ENCODE assay signal across 17 cellular contexts in genomic region chr19:6679139-6679538, GRCh38. TPM values are rescaled to one million over a fixed set of nuclear protein-coding genes. Genes with fewer than 3 reads are reported as not detected.
DNase-seq lines count a peak whose midpoint lies in the region; ATAC-seq and TF ChIP-seq lines count a peak whose summit lies in the region.
"Had no signal": no experiment of that assay in that cellular context is flagged by ENCODE, and none has a peak within 500 bp of the region (broad histone marks: within the 10 kb centered on the region; RNA-seq: fewer than 3 reads in every experiment).

No MANE protein-coding gene starts in this region.

- H3K9me3 Mint-ChIP-seq in activated T-cell treated with anti-CD3 and anti-CD28 coated beads, Interleukin-2, amount 50 U/mL, for 24 hours = peaks cover 29% of the 10 kb centered on the region
- peaks cover 9% of the 10 kb centered on the region for H3K9me3 Mint-ChIP-seq in activated T-cell treated with anti-CD3 and anti-CD28 coated beads, Interleukin-2, amount 50 U/mL, for 4 hours
- H3K9me3 Mint-ChIP-seq in activated naive CD8-positive, alpha-beta T cell treated with anti-CD3 and anti-CD28 coated beads, Interleukin-2, amount 10 ng/mL, durations not matched to agents 7 days and 5 days = peaks cover 5% of the 10 kb centered on the region

- no peaks in the 10 kb centered on the region for H3K9me2 ChIP-seq in PC-9 (ENCODE audit: insufficient read depth)

- H4K20me1 ChIP-seq in PC-9 (ENCODE audit: insufficient read depth) = no peaks in the 10 kb centered on the region

- peaks cover 4% of the 10 kb centered on the region for H3K36me3 Mint-ChIP-seq in activated T-cell treated with anti-CD3 and anti-CD28 coated beads, Interleukin-2, amount 50 U/mL, for 24 hours (ENCODE audit: low read depth)
- H3K36me3 Mint-ChIP-seq in activated T-cell treated with anti-CD3 and anti-CD28 coated beads, Interleukin-2, amount 50 U/mL, for 4 hours (ENCODE audit: insufficient read depth) = no peaks in the 10 kb centered on the region
- peaks cover 3% of the 10 kb centered on the region for H3K36me3 Mint-ChIP-seq in activated naive CD8-positive, alpha-beta T cell treated with anti-CD3 and anti-CD28 coated beads, Interleukin-2, amount 10 ng/mL, durations not matched to agents 7 days and 5 days
- H3K36me3 Mint-ChIP-seq: CD4-positive, alpha-beta memory T cell had no signal

- no TSS peak for BruUV-seq in PC-9 (replicated peaks; lab: Mats Ljungman, UMichigan)

- H3K9me3 ChIP-seq in PC-9 (ENCODE audit: insufficient read depth, low read depth) (no peaks in the 10 kb centered on the region), right lobe of liver (no peaks in the 10 kb centered on the region)
- H3K9me3 ChIP-seq: A549 had no signal

- intact Hi-C loops in PC-9 (cut with micrococcal nuclease; ENCODE audit: unreplicated experiment) (no loop called here), right lobe of liver (cut with DNase I) (no loop called here)

- H3K4me3 Mint-ChIP-seq in activated T-cell treated with anti-CD3 and anti-CD28 coated beads, Interleukin-2, amount 50 U/mL, for 24 hours = no peak overlapping the region
- H3K4me3 Mint-ChIP-seq in activated T-cell treated with anti-CD3 and anti-CD28 coated beads, Interleukin-2, amount 50 U/mL, for 4 hours = no peak overlapping the region
- no peak overlapping the region for H3K4me3 Mint-ChIP-seq in activated naive CD8-positive, alpha-beta T cell treated with anti-CD3 and anti-CD28 coated beads, Interleukin-2, amount 10 ng/mL, durations not matched to agents 7 days and 5 days

- CTCF ChIA-PET in PC-9 (lab: Charles Lee) = no interaction called here

- no peaks in the 10 kb centered on the region for H3K79me2 ChIP-seq in PC-9 (ENCODE audit: low read depth)

- H3F3A ChIP-seq in PC-9 (ENCODE audit: insufficient read depth, low read depth) = peaks cover 36% of the 10 kb centered on the region

- POLR2A ChIA-PET in PC-9 (lab: Charles Lee; ENCODE audit: unreplicated experiment) = no interaction called here
- POLR2A ChIA-PET in activated naive CD8-positive, alpha-beta T cell treated with anti-CD3 and anti-CD28 coated beads, Interleukin-2, amount 10 ng/mL, durations not matched to agents 7 days and 5 days (lab: Charles Lee) = no interaction called here

- peak overlapping the region; percentile 90 for H3K27ac Mint-ChIP-seq in activated T-cell treated with anti-CD3 and anti-CD28 coated beads, Interleukin-2, amount 50 U/mL, for 24 hours
- peak overlapping the region; percentile 8 for H3K27ac Mint-ChIP-seq in activated naive CD8-positive, alpha-beta T cell treated with anti-CD3 and anti-CD28 coated beads, Interleukin-2, amount 10 ng/mL, durations not matched to agents 7 days and 5 days

- H3K36me3 ChIP-seq in PC-9 (ENCODE audit: low read depth) (no peaks in the 10 kb centered on the region), right lobe of liver (peaks cover 8 to 99% (median 71%) of the 10 kb centered on the region in 4 donors)

- DNase-seq in activated T-cell treated with anti-CD3 and anti-CD28 coated beads, Interleukin-2, amount 50 U/mL, for 24 hours = no peak
- no peak for DNase-seq in activated T-cell treated with anti-CD3 and anti-CD28 coated beads, Interleukin-2, amount 50 U/mL, for 4 hours
- no peak for DNase-seq in PC-9
- DNase-seq in activated naive CD8-positive, alpha-beta T cell treated with anti-CD3 and anti-CD28 coated beads, Interleukin-2, amount 10 ng/mL, durations not matched to agents 7 days and 5 days = no peak
- peak in 1 of 3 donors; percentile 28 for DNase-seq in right lobe of liver
- no peak for DNase-seq in activated effector memory CD4-positive, alpha-beta T cell treated with anti-CD3 and anti-CD28 coated beads, Interleukin-2, amount 50 U/mL, for 16 hours
- DNase-seq: Calu3; CD4-positive, alpha-beta memory T cell; GF-D8; NCI-H1105; NCI-H2081 treated with DMSO at 0.1 percent for 48 hours; Right ventricle myocardium superior had no signal

- WGBS in right lobe of liver (ENCODE audit: insufficient coverage, low coverage, low lambda C conversion rate, missing lambda C conversion rate) = 34% methylated on average over 2 of the region's 8 CpGs

- H3K4me2 ChIP-seq in PC-9 = peak overlapping the region; percentile 79
- H3K4me2 ChIP-seq: A549 had no signal

- TF ChIP-seq POLR2A in right lobe of liver (IDR thresholded peaks at IDR 0.05) = no peak

- no peak for ATAC-seq in activated T-cell treated with anti-CD3 and anti-CD28 coated beads, Interleukin-2, amount 50 U/mL, for 4 hours
- ATAC-seq in activated naive CD8-positive, alpha-beta T cell treated with anti-CD3 and anti-CD28 coated beads, Interleukin-2, amount 10 ng/mL, durations not matched to agents 7 days and 5 days (ENCODE audit: low read depth) = no peak
- ATAC-seq in right lobe of liver (peak; percentile 1 to 4 (median 2)), SK-N-SH treated with all-trans-retinoic acid at 6 μM for 48 hours (no peak), GM18511 (IDR thresholded peaks at IDR 0.05; ENCODE audit: unreplicated experiment) (no peak)
- ATAC-seq: A549 had no signal

- no peaks in the 10 kb centered on the region for H3K27me3 ChIP-seq in PC-9 (ENCODE audit: insufficient read depth, low read depth)
- H3K27me3 ChIP-seq in right lobe of liver = no peaks in the 10 kb centered on the region

- TF ChIP-seq CTCF in PC-9 (conservative IDR thresholded peaks at IDR 0.05) (no peak), right lobe of liver (IDR thresholded peaks at IDR 0.05) (no peak)

- H3K4me1 ChIP-seq in PC-9 (replicated peaks; ENCODE audit: insufficient read depth) = peaks cover 58% of the 10 kb centered on the region
- peaks cover 0 to 5% (median 0%) of the 10 kb centered on the region in 4 donors for H3K4me1 ChIP-seq in right lobe of liver

- H3K4me3 ChIP-seq in PC-9 (peak overlapping the region; percentile 50; the same call in 1 of the 2 replicates), right lobe of liver (no peak overlapping the region)
- H3K4me3 ChIP-seq: A549, GM23248 had no signal

- H3K27me3 Mint-ChIP-seq in activated T-cell treated with anti-CD3 and anti-CD28 coated beads, Interleukin-2, amount 50 U/mL, for 24 hours = no peaks in the 10 kb centered on the region
- H3K27me3 Mint-ChIP-seq in activated T-cell treated with anti-CD3 and anti-CD28 coated beads, Interleukin-2, amount 50 U/mL, for 4 hours (ENCODE audit: low read depth) = no peaks in the 10 kb centered on the region
- peaks cover 17% of the 10 kb centered on the region for H3K27me3 Mint-ChIP-seq in activated naive CD8-positive, alpha-beta T cell treated with anti-CD3 and anti-CD28 coated beads, Interleukin-2, amount 10 ng/mL, durations not matched to agents 7 days and 5 days
- H3K27me3 Mint-ChIP-seq: CD4-positive, alpha-beta memory T cell had no signal

- H3K27ac ChIP-seq in PC-9 (peak overlapping the region; percentile 95), right lobe of liver (peak overlapping the region in 1 of 3 donors; percentile 0)
- H3K27ac ChIP-seq: A549, GM23248 had no signal

- no peak overlapping the region for H2AFZ ChIP-seq in PC-9
- H2AFZ ChIP-seq: GM23248 had no signal

- H3K4me1 Mint-ChIP-seq in activated T-cell treated with anti-CD3 and anti-CD28 coated beads, Interleukin-2, amount 50 U/mL, for 24 hours (ENCODE audit: low read depth) = peaks cover 59% of the 10 kb centered on the region
- H3K4me1 Mint-ChIP-seq in activated T-cell treated with anti-CD3 and anti-CD28 coated beads, Interleukin-2, amount 50 U/mL, for 4 hours (ENCODE audit: low read depth) = peaks cover 62% of the 10 kb centered on the region
- peaks cover 40% of the 10 kb centered on the region for H3K4me1 Mint-ChIP-seq in activated naive CD8-positive, alpha-beta T cell treated with anti-CD3 and anti-CD28 coated beads, Interleukin-2, amount 10 ng/mL, durations not matched to agents 7 days and 5 days

TF ChIP-seq in SK-N-SH treated with all-trans-retinoic acid at 6 μM for 48 hours, 23 proteins besides CTCF, POLR2A, EP300 and RAD21 (continues in another document):
- TF ChIP-seq SNAI2 (CRISPR knock-in tag; IDR thresholded peaks at IDR 0.05) = no peak
- TF ChIP-seq, protein P1, sequence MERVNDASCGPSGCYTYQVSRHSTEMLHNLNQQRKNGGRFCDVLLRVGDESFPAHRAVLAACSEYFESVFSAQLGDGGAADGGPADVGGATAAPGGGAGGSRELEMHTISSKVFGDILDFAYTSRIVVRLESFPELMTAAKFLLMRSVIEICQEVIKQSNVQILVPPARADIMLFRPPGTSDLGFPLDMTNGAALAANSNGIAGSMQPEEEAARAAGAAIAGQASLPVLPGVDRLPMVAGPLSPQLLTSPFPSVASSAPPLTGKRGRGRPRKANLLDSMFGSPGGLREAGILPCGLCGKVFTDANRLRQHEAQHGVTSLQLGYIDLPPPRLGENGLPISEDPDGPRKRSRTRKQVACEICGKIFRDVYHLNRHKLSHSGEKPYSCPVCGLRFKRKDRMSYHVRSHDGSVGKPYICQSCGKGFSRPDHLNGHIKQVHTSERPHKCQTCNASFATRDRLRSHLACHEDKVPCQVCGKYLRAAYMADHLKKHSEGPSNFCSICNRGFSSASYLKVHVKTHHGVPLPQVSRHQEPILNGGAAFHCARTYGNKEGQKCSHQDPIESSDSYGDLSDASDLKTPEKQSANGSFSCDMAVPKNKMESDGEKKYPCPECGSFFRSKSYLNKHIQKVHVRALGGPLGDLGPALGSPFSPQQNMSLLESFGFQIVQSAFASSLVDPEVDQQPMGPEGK (CRISPR knock-in tag; IDR thresholded peaks at IDR 0.05; ENCODE audit: borderline replicate concordance) = no peak

RNA-seq across cellular contexts. Expression of gene TNFSF14, which starts 9.2 kb away (rescaled TPM):
- 100 to 1,000 TPM; 244 to 279 (median 255) TPM for total RNA-seq in activated T-cell treated with anti-CD3 and anti-CD28 coated beads, Interleukin-2, amount 50 U/mL, for 4 hours
- total RNA-seq in PC-9 (2021) = 0.30 and 0.37 TPM in 2 replicates
- 10 to 100 TPM; 30.7 to 33.4 TPM for total RNA-seq in activated naive CD8-positive, alpha-beta T cell treated with anti-CD3 and anti-CD28 coated beads, Interleukin-2, amount 10 ng/mL, durations not matched to agents 7 days and 5 days
- 10 to 100 TPM in 3 of 6 experiments, 1 to 10 TPM in 3; 6.4 to 71.1 (median 14.6) TPM for total RNA-seq in right lobe of liver
- total RNA-seq: GM23248, NCI-H460 had no signal

RNA-seq across cellular contexts. Expression of gene C3, which starts 41.3 kb away (rescaled TPM):
- total RNA-seq in activated T-cell treated with anti-CD3 and anti-CD28 coated beads, Interleukin-2, amount 50 U/mL, for 4 hours = 1 to 10 TPM; 6.5 to 7.4 (median 6.7) TPM
- total RNA-seq in PC-9 (2021) (130 and 132 TPM in 2 replicates), right lobe of liver (over 10,000 TPM; 10,569 to 17,502 (median 15,749) TPM)
- 1 to 10 TPM; 2.0 to 2.1 TPM for total RNA-seq in activated naive CD8-positive, alpha-beta T cell treated with anti-CD3 and anti-CD28 coated beads, Interleukin-2, amount 10 ng/mL, durations not matched to agents 7 days and 5 days

RNA-seq across cellular contexts. Expression of gene GPR108, which starts 58.2 kb away (rescaled TPM):
- 10 to 100 TPM; 60.4 to 86.3 (median 78.6) TPM for total RNA-seq in activated T-cell treated with anti-CD3 and anti-CD28 coated beads, Interleukin-2, amount 50 U/mL, for 4 hours
- 58.3 and 66.8 TPM in 2 replicates for total RNA-seq in PC-9 (2021)
- total RNA-seq in activated naive CD8-positive, alpha-beta T cell treated with anti-CD3 and anti-CD28 coated beads, Interleukin-2, amount 10 ng/mL, durations not matched to agents 7 days and 5 days = 10 to 100 TPM; 82.8 to 91.7 TPM
- total RNA-seq in right lobe of liver = 10 to 100 TPM; 22.3 to 53.0 (median 41.3) TPM

Comparison
In these comparisons a context has a peak if more than half of its experiments do, and no peak if none do; other contexts are left out.
1. ATAC-seq: peak in right lobe of liver (4 of 4); none in activated T-cell treated with anti-CD3 and anti-CD28 coated beads, Interleukin-2, amount 50 U/mL, for 4 hours (0 of 2), activated naive CD8-positive, alpha-beta T cell treated with anti-CD3 and anti-CD28 coated beads, Interleukin-2, amount 10 ng/mL, durations not matched to agents 7 days and 5 days (single experiment), SK-N-SH treated with all-trans-retinoic acid at 6 μM for 48 hours (single experiment) and GM18511 (single experiment).
2. RNA of gene C3, which starts 41.3 kb away (total RNA-seq): 10,569 to 17,502 TPM in right lobe of liver; 130 to 132 TPM in PC-9, 6.5 to 7.4 TPM in activated T-cell treated with anti-CD3 and anti-CD28 coated beads, Interleukin-2, amount 50 U/mL, for 4 hours and 2.0 to 2.1 TPM in activated naive CD8-positive, alpha-beta T cell treated with anti-CD3 and anti-CD28 coated beads, Interleukin-2, amount 10 ng/mL, durations not matched to agents 7 days and 5 days; every median in the first group is over 10 times any median in the second.